In the genomic region with DNA sequence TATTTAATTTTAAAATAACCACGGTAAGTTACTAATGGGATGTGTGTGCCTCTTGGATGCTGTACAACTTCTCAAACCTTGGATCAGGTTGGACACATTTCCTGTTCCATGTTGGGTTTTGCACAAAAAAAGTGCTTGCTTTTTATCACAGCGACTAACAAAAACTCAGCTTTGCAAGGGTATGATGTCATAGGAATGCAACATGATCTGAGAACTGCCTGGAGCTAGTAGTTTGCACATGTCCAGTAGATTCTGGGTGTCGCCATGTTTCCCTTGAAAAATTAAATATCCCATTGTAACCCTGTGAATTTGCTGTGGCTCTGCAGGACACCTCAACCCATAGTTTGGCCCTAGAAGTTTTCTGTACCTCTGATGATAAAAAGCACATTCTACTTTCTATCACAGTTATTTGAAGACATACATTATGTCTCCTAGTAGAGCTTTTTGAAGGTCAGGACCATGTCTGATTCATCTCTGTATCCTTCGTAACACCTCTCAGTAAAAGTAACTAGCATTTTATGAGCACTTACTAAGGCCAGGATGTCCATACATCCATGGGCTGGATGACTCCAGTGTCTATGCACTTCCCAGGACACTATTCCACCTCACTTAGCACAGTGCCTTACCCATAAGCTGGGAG, we compare ENCODE assay signal across 23 cellular contexts. TPM values are rescaled to one million over a fixed set of nuclear protein-coding genes. Genes with fewer than 3 reads are reported as not detected.
DNase-seq lines count a peak whose midpoint lies in the region; ATAC-seq and TF ChIP-seq lines count a peak whose summit lies in the region.
"Had no signal": no experiment of that assay in that cellular context is flagged by ENCODE, and none has a peak within 500 bp of the region (broad histone marks: within the 10 kb centered on the region; RNA-seq: fewer than 3 reads in every experiment).

No MANE protein-coding gene starts in this region.

- H3K4me3 Mint-ChIP-seq in glutamatergic neuron (ENCODE audit: unreplicated experiment): no peak overlapping the region
- H3K4me3 Mint-ChIP-seq: activated naive CD8-positive, alpha-beta T cell treated with anti-CD3 and anti-CD28 coated beads for 36 hours; brain; CD4-positive, alpha-beta T cell; dendritic cell treated with granulocyte-macrophage colony-stimulating factor and Interleukin-4, amounts not matched to agents 40 ng/mL and 50 ng/mL, for 4 days had no signal

- peaks cover 4% of the 10 kb centered on the region for H3K9me3 Mint-ChIP-seq in glutamatergic neuron (ENCODE audit: unreplicated experiment)
- H3K9me3 Mint-ChIP-seq: activated naive CD8-positive, alpha-beta T cell treated with anti-CD3 and anti-CD28 coated beads for 36 hours; CD4-positive, alpha-beta T cell; dendritic cell treated with granulocyte-macrophage colony-stimulating factor and Interleukin-4, amounts not matched to agents 40 ng/mL and 50 ng/mL, for 4 days had no signal

- in situ Hi-C loops in mammary epithelial cell (cut with MboI; ENCODE audit: low sequenced_read_pairs in 2 of 2): no loop called here

- dilution Hi-C loops in mammary epithelial cell (cut with HindIII; ENCODE audit: low sequenced_read_pairs): no loop called here

- H3K27me3 ChIP-seq in mammary epithelial cell (ENCODE audit: insufficient read depth, low read length): peaks cover 9% of the 10 kb centered on the region

- H3K27ac Mint-ChIP-seq in glutamatergic neuron (ENCODE audit: unreplicated experiment): peak overlapping the region; percentile 93
- H3K27ac Mint-ChIP-seq: activated naive CD8-positive, alpha-beta T cell treated with anti-CD3 and anti-CD28 coated beads for 36 hours; brain; CD4-positive, alpha-beta T cell; dendritic cell treated with granulocyte-macrophage colony-stimulating factor and Interleukin-4, amounts not matched to agents 40 ng/mL and 50 ng/mL, for 4 days had no signal

- no peaks in the 10 kb centered on the region for H3K4me1 ChIP-seq in mammary epithelial cell (ENCODE audit: insufficient read depth, low read length)
- H3K4me1 ChIP-seq: left ventricle myocardium inferior had no signal

- CTCF ChIA-PET in mammary epithelial cell (lab: Charles Lee; ENCODE audit: low non-redundant PET): no interaction called here

- no peak for TF ChIP-seq CTCF in mammary epithelial cell (conservative IDR thresholded peaks at IDR 0.05 in 1 of 2, IDR thresholded peaks at IDR 0.05 in 1 of 2; ENCODE audit: extremely low read depth in 1 of 2, insufficient read depth in 1 of 2, low read depth in 1 of 2, low read length in 2 of 2)
- no peak for TF ChIP-seq CTCF in glutamatergic neuron (IDR thresholded peaks at IDR 0.05; ENCODE audit: partially characterized antibody, unreplicated experiment)

- no peaks in the 10 kb centered on the region for H3K36me3 ChIP-seq in mammary epithelial cell (ENCODE audit: insufficient read depth, low read length)
- H3K36me3 ChIP-seq: left ventricle myocardium inferior, neutrophil had no signal

- 76% methylated on average over 4 of the region's 4 CpGs for WGBS in mammary epithelial cell (ENCODE audit: low coverage, missing lambda C conversion rate)

- H2AFZ ChIP-seq in mammary epithelial cell (ENCODE audit: low read depth, low read length): no peak overlapping the region

- no peaks in the 10 kb centered on the region for H3K9me3 ChIP-seq in mammary epithelial cell (replicated peaks; ENCODE audit: insufficient read depth, low read length)
- H3K9me3 ChIP-seq: left ventricle myocardium inferior, neutrophil had no signal

- DNase-seq in AG20443 (ENCODE audit: low spot score) (peak; percentile 59), M059J (ENCODE audit: low read depth) (peak; percentile 52), mammary epithelial cell (peak; percentile 12), glutamatergic neuron (no peak)
- DNase-seq in activated naive CD4-positive, alpha-beta T cell treated with anti-CD3 and anti-CD28 coated beads, Interleukin-2, amount 50 U/mL, for 16 hours: no peak
- no peak for DNase-seq in activated CD4-positive, alpha-beta T cell treated with anti-CD3 and anti-CD28 coated beads for 4 hours
- DNase-seq: ACHN; activated CD4-positive, CD25-positive, alpha-beta regulatory T cell; activated naive CD8-positive, alpha-beta T cell treated with anti-CD3 and anti-CD28 coated beads for 36 hours; activated T-cell treated with anti-CD3 and anti-CD28 coated beads, Interleukin-2, amount 50 U/mL, for 48 hours; CD4-positive, alpha-beta T cell; DMS53; left ventricle myocardium inferior; MM.1S; NCI-H1694; PC-3; stimulated activated CD8-positive, alpha-beta memory T cell treated with anti-CD3 and anti-CD28 coated beads, Interleukin-4, amount 100 ng/mL, for 48 hours had no signal

- no peak overlapping the region for H3K4me3 ChIP-seq in mammary epithelial cell (replicated peaks in 1 of 3; ENCODE audit: insufficient read depth in 1 of 3, low read depth in 2 of 3, low read length in 3 of 3)
- H3K4me3 ChIP-seq: left ventricle myocardium inferior had no signal

- no peaks in the 10 kb centered on the region for H4K20me1 ChIP-seq in mammary epithelial cell (ENCODE audit: insufficient read depth, low read length)

- H3K4me2 ChIP-seq in mammary epithelial cell (ENCODE audit: insufficient read depth, low read depth, low read length): no peak overlapping the region

- intact Hi-C loops in mammary epithelial cell (cut with micrococcal nuclease): no loop called here

- H3K27ac ChIP-seq in mammary epithelial cell (ENCODE audit: insufficient read depth, low read depth, low read length): no peak overlapping the region
- H3K27ac ChIP-seq: left ventricle myocardium inferior, neutrophil had no signal

- H3K9ac ChIP-seq in mammary epithelial cell (ENCODE audit: insufficient read depth, low read length): no peak overlapping the region

- H3K4me1 Mint-ChIP-seq in glutamatergic neuron (ENCODE audit: low read depth, unreplicated experiment): peaks cover 47% of the 10 kb centered on the region
- H3K4me1 Mint-ChIP-seq: activated naive CD8-positive, alpha-beta T cell treated with anti-CD3 and anti-CD28 coated beads for 36 hours; brain had no signal

- H3K27me3 Mint-ChIP-seq in glutamatergic neuron (ENCODE audit: unreplicated experiment): peaks cover 5% of the 10 kb centered on the region

- BruUV-seq in mammary epithelial cell (replicated peaks; lab: Mats Ljungman, UMichigan): no TSS peak

- no peak for ATAC-seq in HG03442 (IDR thresholded peaks at IDR 0.05; ENCODE audit: unreplicated experiment)
- ATAC-seq in HG02884 (IDR thresholded peaks at IDR 0.05; ENCODE audit: unreplicated experiment): no peak
- ATAC-seq: PC-3, SK-N-SH treated with all-trans-retinoic acid at 6 μM for 48 hours had no signal

- no peaks in the 10 kb centered on the region for H3K36me3 Mint-ChIP-seq in glutamatergic neuron (ENCODE audit: unreplicated experiment)
- H3K36me3 Mint-ChIP-seq: activated naive CD8-positive, alpha-beta T cell treated with anti-CD3 and anti-CD28 coated beads for 36 hours; brain had no signal

- H3K79me2 ChIP-seq in mammary epithelial cell (ENCODE audit: insufficient read depth, low read length): no peaks in the 10 kb centered on the region

RNA-seq across cellular contexts. Expression of a gene that starts 11.5 kb away (rescaled TPM):
- not detected in 2 replicates for total RNA-seq in M059J (2014; rRNA removed; shearing (Covaris generic))
- total RNA-seq in mammary epithelial cell (under 1 TPM; 0.17 to 0.26 TPM), glutamatergic neuron (ENCODE audit: unreplicated experiment) (38.1 TPM)
- 0.14 TPM for polyA plus RNA-seq in mammary epithelial cell
- polyA minus RNA-seq in mammary epithelial cell: not detected
- total RNA-seq: activated naive CD8-positive, alpha-beta T cell treated with anti-CD3 and anti-CD28 coated beads for 36 hours; CD4-positive, alpha-beta T cell; PC-3 had no signal

RNA-seq across cellular contexts. Expression of a gene that starts 46.8 kb away (rescaled TPM):
- total RNA-seq in M059J (2014; rRNA removed; shearing (Covaris generic)): 307 and 320 TPM in 2 replicates
- total RNA-seq in mammary epithelial cell (100 to 1,000 TPM in 1 of 2 donors, 10 to 100 TPM in 1; 69.7 to 135 TPM), glutamatergic neuron (ENCODE audit: unreplicated experiment) (52.4 TPM)
- 170 TPM for polyA plus RNA-seq in mammary epithelial cell
- polyA minus RNA-seq in mammary epithelial cell: 36.0 TPM

Comparison
In these comparisons a context has a peak if more than half of its experiments do, and no peak if none do; other contexts are left out.
1. DNase-seq: peak in AG20443 (single experiment), M059J (single experiment) and mammary epithelial cell (single experiment); none in glutamatergic neuron (single experiment), activated naive CD4-positive, alpha-beta T cell treated with anti-CD3 and anti-CD28 coated beads, Interleukin-2, amount 50 U/mL, for 16 hours (single experiment) and activated CD4-positive, alpha-beta T cell treated with anti-CD3 and anti-CD28 coated beads for 4 hours (0 of 2).
2. RNA of a gene that starts 11.5 kb away (total RNA-seq): 38.1 TPM in glutamatergic neuron (single experiment); 0.17 to 0.26 TPM in mammary epithelial cell and not detected in M059J; every median in the first group is over 10 times any median in the second.